ENCODE assay signal across 18 cellular contexts in genomic region chr9:15293084-15293483, GRCh38. TPM values are rescaled to one million over a fixed set of nuclear protein-coding genes. Genes with fewer than 3 reads are reported as not detected.
DNase-seq lines count a peak whose midpoint lies in the region; ATAC-seq and TF ChIP-seq lines count a peak whose summit lies in the region.
"Had no signal": no experiment of that assay in that cellular context is flagged by ENCODE, and none has a peak within 500 bp of the region (broad histone marks: within the 10 kb centered on the region; RNA-seq: fewer than 3 reads in every experiment).

No MANE protein-coding gene starts in this region.

- no peak overlapping the region for H3K9ac ChIP-seq in adipocyte (ENCODE audit: low read length)
- no peak overlapping the region for H3K9ac ChIP-seq in muscle layer of colon (ENCODE audit: low read length)

- H3K4me3 ChIP-seq in adipocyte (ENCODE audit: low read length), result peak overlapping the region; percentile 64
- H3K4me3 ChIP-seq in muscle layer of colon (ENCODE audit: low read depth in 1 of 2, low read length in 2 of 2), result no peak overlapping the region
- H3K4me3 ChIP-seq in uterus, result no peak overlapping the region
- H3K4me3 ChIP-seq: cardiac muscle cell, SK-N-MC had no signal

- ATAC-seq in activated naive CD4-positive, alpha-beta T cell treated with anti-CD3 and anti-CD28 coated beads, Interleukin-2, amount 50 U/mL, for 72 hours, result no peak
- ATAC-seq: gastrocnemius medialis had no signal

- H3K27ac ChIP-seq in muscle layer of colon (ENCODE audit: low read depth, low read length), result peak overlapping the region; percentile 5
- peak overlapping the region; percentile 86 to 96 for H3K27ac ChIP-seq in uterus
- H3K27ac ChIP-seq: SK-N-MC had no signal

- H3K9me3 Mint-ChIP-seq in activated naive CD4-positive, alpha-beta T cell treated with anti-CD3 and anti-CD28 coated beads, Interleukin-2, amount 50 U/mL, for 72 hours, result peaks cover 6 to 15% of the 10 kb centered on the region in 2 donors
- peaks cover 2% of the 10 kb centered on the region for H3K9me3 Mint-ChIP-seq in activated naive CD4-positive, alpha-beta T cell treated with anti-CD3 and anti-CD28 coated beads, Interleukin-2, amount 10 ng/mL, durations not matched to agents 7 days and 5 days

- no peak for TF ChIP-seq POLR2A in uterus (IDR thresholded peaks at IDR 0.05)

- CTCF ChIA-PET in activated naive CD4-positive, alpha-beta T cell treated with anti-CD3 and anti-CD28 coated beads, Interleukin-2, amount 10 ng/mL, durations not matched to agents 7 days and 5 days (lab: Charles Lee), result interaction anchor here (0.8 to 1.8 kb wide), 3 partner anchors 10 to 14 kb away, joined by 4 to 9 read pairs (median 5); partner anchors contain the start of gene TTC39B

- H3K27me3 ChIP-seq in adipocyte (replicated peaks; ENCODE audit: control insufficient read depth, insufficient read depth, low read length), result no peaks in the 10 kb centered on the region
- no peaks in the 10 kb centered on the region for H3K27me3 ChIP-seq in muscle layer of colon (ENCODE audit: control insufficient read depth in 1 of 2, insufficient read depth in 2 of 2, low read length in 2 of 2)
- no peaks in the 10 kb centered on the region for H3K27me3 ChIP-seq in uterus
- H3K27me3 ChIP-seq: cardiac muscle cell, gastrocnemius medialis had no signal

- no peak overlapping the region for H3K4me3 Mint-ChIP-seq in activated naive CD4-positive, alpha-beta T cell treated with anti-CD3 and anti-CD28 coated beads, Interleukin-2, amount 10 ng/mL, durations not matched to agents 7 days and 5 days
- H3K4me3 Mint-ChIP-seq: endodermal cell had no signal

- intact Hi-C loops in uterus (cut with DNase I; ENCODE audit: low total_unique reads), result no loop called here

- no peaks in the 10 kb centered on the region for H3K9me3 ChIP-seq in adipocyte (ENCODE audit: control insufficient read depth, low read length)
- H3K9me3 ChIP-seq in muscle layer of colon (ENCODE audit: low read length), result no peaks in the 10 kb centered on the region
- no peaks in the 10 kb centered on the region for H3K9me3 ChIP-seq in uterus
- H3K9me3 ChIP-seq: gastrocnemius medialis had no signal

- H3K36me3 ChIP-seq in adipocyte (ENCODE audit: control insufficient read depth, insufficient read depth, low read length, severe bottlenecking) (no peaks in the 10 kb centered on the region), muscle layer of colon (ENCODE audit: insufficient read depth, low read length) (peaks cover 6% of the 10 kb centered on the region), uterus (no peaks in the 10 kb centered on the region)
- H3K36me3 ChIP-seq: cardiac muscle cell, gastrocnemius medialis had no signal

- H3K4me1 ChIP-seq in adipocyte (ENCODE audit: control insufficient read depth, insufficient read depth, low read length), result peaks cover 37% of the 10 kb centered on the region
- H3K4me1 ChIP-seq in muscle layer of colon (ENCODE audit: insufficient read depth, low read length), result peaks cover 27% of the 10 kb centered on the region
- H3K4me1 ChIP-seq in uterus, result peaks cover 8 to 11% of the 10 kb centered on the region in 2 donors

- peak overlapping the region; percentile 34 to 94 for H3K27ac Mint-ChIP-seq in activated naive CD4-positive, alpha-beta T cell treated with anti-CD3 and anti-CD28 coated beads, Interleukin-2, amount 50 U/mL, for 72 hours
- no peak overlapping the region for H3K27ac Mint-ChIP-seq in activated naive CD4-positive, alpha-beta T cell treated with anti-CD3 and anti-CD28 coated beads, Interleukin-2, amount 10 ng/mL, durations not matched to agents 7 days and 5 days
- H3K27ac Mint-ChIP-seq: endodermal cell had no signal

- no peaks in the 10 kb centered on the region for H3K27me3 Mint-ChIP-seq in activated naive CD4-positive, alpha-beta T cell treated with anti-CD3 and anti-CD28 coated beads, Interleukin-2, amount 10 ng/mL, durations not matched to agents 7 days and 5 days

- no peak for DNase-seq in activated naive CD4-positive, alpha-beta T cell treated with anti-CD3 and anti-CD28 coated beads, Interleukin-2, amount 50 U/mL, for 72 hours (ENCODE audit: low spot score in 2 of 2)
- no peak for DNase-seq in activated naive CD4-positive, alpha-beta T cell treated with anti-CD3 and anti-CD28 coated beads, Interleukin-2, amount 10 ng/mL, durations not matched to agents 7 days and 5 days
- DNase-seq in adipocyte (ENCODE audit: low read depth) (no peak), uterus (no peak), NCI-H345 (lab: John Stamatoyannopoulos, UW) (no peak), NCI-H2081 (lab: John Stamatoyannopoulos, UW) (no peak), NCI-H748 treated with DMSO at 0.1 percent for 48 hours (lab: John Stamatoyannopoulos, UW) (no peak)
- DNase-seq: activated naive CD4-positive, alpha-beta T cell treated with anti-CD3 and anti-CD28 coated beads, Interleukin-2, amount 50 U/mL, for 16 hours; endodermal cell; gastrocnemius medialis; GF-D8; left ventricle myocardium superior; NCI-H1092; NCI-H2107; NCI-H82 had no signal

- TF ChIP-seq CTCF in uterus (IDR thresholded peaks at IDR 0.05), result no peak

- peaks cover 52% of the 10 kb centered on the region for H3K4me1 Mint-ChIP-seq in activated naive CD4-positive, alpha-beta T cell treated with anti-CD3 and anti-CD28 coated beads, Interleukin-2, amount 10 ng/mL, durations not matched to agents 7 days and 5 days

- peaks cover 24 to 46% of the 10 kb centered on the region in 2 donors for H3K36me3 Mint-ChIP-seq in activated naive CD4-positive, alpha-beta T cell treated with anti-CD3 and anti-CD28 coated beads, Interleukin-2, amount 50 U/mL, for 72 hours
- H3K36me3 Mint-ChIP-seq in activated naive CD4-positive, alpha-beta T cell treated with anti-CD3 and anti-CD28 coated beads, Interleukin-2, amount 10 ng/mL, durations not matched to agents 7 days and 5 days, result peaks cover 30% of the 10 kb centered on the region

RNA-seq across cellular contexts. Expression of gene TTC39B, which starts 13.9 kb away (rescaled TPM):
- total RNA-seq in activated naive CD4-positive, alpha-beta T cell treated with anti-CD3 and anti-CD28 coated beads, Interleukin-2, amount 50 U/mL, for 72 hours, result 10 to 100 TPM; 32.4 to 34.2 TPM
- 10 to 100 TPM; 14.1 to 21.9 (median 19.6) TPM for total RNA-seq in uterus
